In genomic region chr17:75826561-75827290, GRCh38 we compare ENCODE assay signal across 8 cellular contexts. TPM values are rescaled to one million over a fixed set of nuclear protein-coding genes. Genes with fewer than 3 reads are reported as not detected.
A peak's percentile ranks its signal among the peaks of the same experiment; 100 is the strongest.
DNase-seq lines count a peak whose midpoint lies in the region; ATAC-seq and TF ChIP-seq lines count a peak whose summit lies in the region.

No MANE protein-coding gene starts in this region.

- peak overlapping the region in 1 of 7 donors; percentile 36 for H3K4me3 Mint-ChIP-seq in CD8-positive, alpha-beta memory T cell
- H3K4me3 Mint-ChIP-seq in progenitor cell of endocrine pancreas (ENCODE audit: low read depth) = no peak overlapping the region
- H3K4me3 Mint-ChIP-seq in CD14-positive monocyte = no peak overlapping the region

- intact Hi-C loops in PC-9 (cut with micrococcal nuclease; ENCODE audit: unreplicated experiment) = no loop called here
- intact Hi-C loops in CD14-positive monocyte (cut with micrococcal nuclease) = loop anchor here in 1 of 2 donors (5.0 kb wide), 1 partner anchor 34 kb away; no protein-coding TSS in a partner anchor

- peaks cover 17% of the 10 kb centered on the region for H3K4me1 ChIP-seq in CD8-positive, alpha-beta memory T cell (ENCODE audit: insufficient read depth, low read length)
- H3K4me1 ChIP-seq in PC-9 (replicated peaks; ENCODE audit: insufficient read depth) (no peaks in the 10 kb centered on the region), esophagus (ENCODE audit: control insufficient read depth in 2 of 2, insufficient read depth in 2 of 2, low read length in 1 of 2) (peaks cover 3 to 11% of the 10 kb centered on the region in 2 donors)

- CTCF ChIA-PET in CD8-positive, alpha-beta memory T cell (lab: Charles Lee) = interaction anchor here (0.7 to 3.1 kb wide), 13 partner anchors 8 to 194 kb away, joined by 3 to 14 read pairs (median 3); partner anchors contain the start of genes FBF1, GALK1, SMIM5 and UNC13D
- CTCF ChIA-PET in PC-9 (lab: Charles Lee) = interaction anchor here (0.8 kb wide), 1 partner anchor 44 kb away, joined by 3 read pairs; no protein-coding TSS in a partner anchor

- no peak overlapping the region for H3K4me2 ChIP-seq in PC-9

- no peak for DNase-seq in CD8-positive, alpha-beta memory T cell
- DNase-seq in PC-9 = no peak
- DNase-seq in progenitor cell of endocrine pancreas (ENCODE audit: low spot score, unreplicated experiment) = no peak
- DNase-seq in stimulated activated naive CD4-positive, alpha-beta T cell treated with Interleukin-2 at 50 U/mL for 16 hours (lab: John Stamatoyannopoulos, UW) = no peak
- no peak for DNase-seq in NCI-H2171 treated with DMSO at 0.1 percent for 48 hours (lab: John Stamatoyannopoulos, UW)
- no peak for DNase-seq in CD14-positive monocyte (ENCODE audit: low spot score)

- POLR2A ChIA-PET in CD8-positive, alpha-beta memory T cell (lab: Charles Lee) = interaction anchor here (0.8 to 1.5 kb wide), 7 partner anchors 10 to 69 kb away, joined by 3 to 6 read pairs (median 4); partner anchors contain the start of genes UNC13D and UNK
- POLR2A ChIA-PET in PC-9 (lab: Charles Lee; ENCODE audit: unreplicated experiment) = interaction anchor here (0.9 kb wide), 1 partner anchor 19 kb away, joined by 4 read pairs; no protein-coding TSS in a partner anchor

- peaks cover 0 to 63% (median 0%) of the 10 kb centered on the region in 3 donors for H3K36me3 Mint-ChIP-seq in CD8-positive, alpha-beta memory T cell
- H3K36me3 Mint-ChIP-seq in progenitor cell of endocrine pancreas (ENCODE audit: insufficient read depth) (peaks cover 2% of the 10 kb centered on the region), CD14-positive monocyte (peaks cover 38 to 66% of the 10 kb centered on the region in 2 donors)

- H4K20me1 ChIP-seq in PC-9 (ENCODE audit: insufficient read depth) = no peaks in the 10 kb centered on the region

- peaks cover 8% of the 10 kb centered on the region for H3K36me3 ChIP-seq in CD8-positive, alpha-beta memory T cell (ENCODE audit: insufficient read depth, low read length)
- H3K36me3 ChIP-seq in PC-9 (ENCODE audit: low read depth) (no peaks in the 10 kb centered on the region), esophagus (ENCODE audit: control insufficient read depth in 2 of 2, insufficient read depth in 2 of 2, low read length in 1 of 2) (peaks cover 4 to 26% of the 10 kb centered on the region in 2 donors)

- no peaks in the 10 kb centered on the region for H3K9me2 ChIP-seq in PC-9 (ENCODE audit: insufficient read depth)

- H3K27ac ChIP-seq in CD8-positive, alpha-beta memory T cell (ENCODE audit: low read depth, low read length) = no peak overlapping the region
- H3K27ac ChIP-seq in PC-9 = peak overlapping the region; percentile 12; the same call in 1 of the 2 replicates
- H3K27ac ChIP-seq in esophagus (ENCODE audit: low read depth in 2 of 2, low read length in 1 of 2) = peak overlapping the region; percentile 54 to 66

- H2AFZ ChIP-seq in PC-9 = no peak overlapping the region

- H3F3A ChIP-seq in PC-9 (ENCODE audit: insufficient read depth, low read depth) = peaks cover 28% of the 10 kb centered on the region; the same call in 1 of the 2 replicates

- TF ChIP-seq CTCF in PC-9 (conservative IDR thresholded peaks at IDR 0.05) (no peak), progenitor cell of endocrine pancreas (IDR thresholded peaks at IDR 0.05; ENCODE audit: unreplicated experiment) (no peak), CD14-positive monocyte (IDR thresholded peaks at IDR 0.05) (no peak)

- ATAC-seq in HG03432 (IDR thresholded peaks at IDR 0.05; ENCODE audit: unreplicated experiment) = no peak

- H3K4me1 Mint-ChIP-seq in CD8-positive, alpha-beta memory T cell = peaks cover 16 to 22% (median 19%) of the 10 kb centered on the region in 3 donors
- no peaks in the 10 kb centered on the region for H3K4me1 Mint-ChIP-seq in progenitor cell of endocrine pancreas (ENCODE audit: low read depth)
- peaks cover 9% of the 10 kb centered on the region for H3K4me1 Mint-ChIP-seq in CD14-positive monocyte

- peak overlapping the region in 6 of 8 donors; percentile 85 to 100 (median 95) for H3K27ac Mint-ChIP-seq in CD8-positive, alpha-beta memory T cell
- peak overlapping the region; percentile 78 for H3K27ac Mint-ChIP-seq in progenitor cell of endocrine pancreas
- H3K27ac Mint-ChIP-seq in CD14-positive monocyte = peak overlapping the region in 3 of 7 donors; percentile 10 to 57 (median 33)

- WGBS in esophagus, 2 donors = 66 to 76% methylated on average over 13 of the region's 13 CpGs

- no peak overlapping the region for H3K4me3 ChIP-seq in CD8-positive, alpha-beta memory T cell (ENCODE audit: low read length)
- H3K4me3 ChIP-seq in PC-9 (no peak overlapping the region), esophagus (ENCODE audit: low read depth in 1 of 2, low read length in 2 of 2) (no peak overlapping the region)

- H3K27me3 ChIP-seq in CD8-positive, alpha-beta memory T cell (ENCODE audit: insufficient read depth, low read length, poor library complexity, severe bottlenecking) = no peaks in the 10 kb centered on the region
- H3K27me3 ChIP-seq in PC-9 (ENCODE audit: insufficient read depth, low read depth) = no peaks in the 10 kb centered on the region
- no peaks in the 10 kb centered on the region for H3K27me3 ChIP-seq in esophagus (ENCODE audit: control insufficient read depth in 1 of 2, insufficient read depth in 2 of 2, low read length in 2 of 2)

- no peaks in the 10 kb centered on the region for H3K9me3 Mint-ChIP-seq in CD8-positive, alpha-beta memory T cell
- H3K9me3 Mint-ChIP-seq in progenitor cell of endocrine pancreas (ENCODE audit: low read depth) (no peaks in the 10 kb centered on the region), CD14-positive monocyte (no peaks in the 10 kb centered on the region)

- H3K27me3 Mint-ChIP-seq in CD8-positive, alpha-beta memory T cell = no peaks in the 10 kb centered on the region
- H3K27me3 Mint-ChIP-seq in progenitor cell of endocrine pancreas = no peaks in the 10 kb centered on the region
- no peaks in the 10 kb centered on the region for H3K27me3 Mint-ChIP-seq in CD14-positive monocyte (ENCODE audit: low read depth in 3 of 3)

- BruUV-seq in PC-9 (replicated peaks; lab: Mats Ljungman, UMichigan) = no TSS peak

- no peaks in the 10 kb centered on the region for H3K79me2 ChIP-seq in PC-9 (ENCODE audit: low read depth)

- H3K9me3 ChIP-seq in CD8-positive, alpha-beta memory T cell (ENCODE audit: low read length) = no peaks in the 10 kb centered on the region
- H3K9me3 ChIP-seq in PC-9 (ENCODE audit: insufficient read depth, low read depth) = no peaks in the 10 kb centered on the region
- no peaks in the 10 kb centered on the region for H3K9me3 ChIP-seq in esophagus (ENCODE audit: control insufficient read depth in 2 of 2, insufficient read depth in 1 of 2, low read depth in 1 of 2, low read length in 1 of 2)

RNA-seq across cellular contexts. Expression of gene UNC13D, which starts 17.5 kb away (rescaled TPM):
- total RNA-seq in CD8-positive, alpha-beta memory T cell = 100 to 1,000 TPM; 143 to 154 TPM
- 90.3 TPM for polyA plus RNA-seq in CD8-positive, alpha-beta memory T cell
- total RNA-seq in PC-9 (2021) (94.4 and 108 TPM in 2 replicates), progenitor cell of endocrine pancreas (2.7 and 3.1 TPM in 2 replicates)
- polyA plus RNA-seq in esophagus (10 to 100 TPM; 21.0 to 22.4 TPM), CD14-positive monocyte (10 to 100 TPM; 28.4 to 53.3 TPM)

RNA-seq across cellular contexts. Expression of gene WBP2, which starts 28.4 kb away (rescaled TPM):
- 10 to 100 TPM; 47.5 to 53.2 TPM for total RNA-seq in CD8-positive, alpha-beta memory T cell
- polyA plus RNA-seq in CD8-positive, alpha-beta memory T cell = 129 TPM
- 114 and 159 TPM in 2 replicates for total RNA-seq in PC-9 (2021)
- 10 to 100 TPM; 65.1 to 65.9 TPM for polyA plus RNA-seq in esophagus
- 47.9 and 57.7 TPM in 2 replicates for total RNA-seq in progenitor cell of endocrine pancreas
- 10 to 100 TPM; 62.4 to 93.3 TPM for polyA plus RNA-seq in CD14-positive monocyte

RNA-seq across cellular contexts. Expression of gene UNK, which starts 42.1 kb away (rescaled TPM):
- 10 to 100 TPM; 24.4 to 29.3 TPM for total RNA-seq in CD8-positive, alpha-beta memory T cell
- 32.8 TPM for polyA plus RNA-seq in CD8-positive, alpha-beta memory T cell
- total RNA-seq in PC-9 (2021) = 25.3 and 27.8 TPM in 2 replicates
- 10 to 100 TPM; 18.2 to 26.3 TPM for polyA plus RNA-seq in esophagus
- total RNA-seq in progenitor cell of endocrine pancreas = 70.0 and 72.8 TPM in 2 replicates
- polyA plus RNA-seq in CD14-positive monocyte = 1 to 10 TPM; 6.3 to 7.8 TPM

RNA-seq across cellular contexts. Expression of gene TRIM47, which starts 51.7 kb away (rescaled TPM):
- total RNA-seq in CD8-positive, alpha-beta memory T cell = 10 to 100 TPM; 12.6 to 14.1 TPM
- polyA plus RNA-seq in CD8-positive, alpha-beta memory T cell = 17.6 TPM
- 46.1 and 48.3 TPM in 2 replicates for total RNA-seq in PC-9 (2021)
- polyA plus RNA-seq in esophagus = 10 to 100 TPM; 20.4 to 21.7 TPM
- total RNA-seq in progenitor cell of endocrine pancreas = 0.42 and 1.0 TPM in 2 replicates
- polyA plus RNA-seq in CD14-positive monocyte = not detected

Comparison
In these comparisons a context has a peak if more than half of its experiments do, and no peak if none do; other contexts are left out.
1. RNA of gene UNC13D, which starts 17.5 kb away (total RNA-seq): 143 to 154 TPM in CD8-positive, alpha-beta memory T cell and 94.4 to 108 TPM in PC-9; 2.7 to 3.1 TPM in progenitor cell of endocrine pancreas; every median in the first group is over 10 times any median in the second.